ENCODE assay signal across 8 cellular contexts in genomic region chr5:159178978-159179377, GRCh38. TPM values are rescaled to one million over a fixed set of nuclear protein-coding genes. Genes with fewer than 3 reads are reported as not detected.
DNase-seq lines count a peak whose midpoint lies in the region; ATAC-seq and TF ChIP-seq lines count a peak whose summit lies in the region.

No MANE protein-coding gene starts in this region.

- no peak overlapping the region for H2BK5ac ChIP-seq in trophoblast cell (ENCODE audit: low read depth, low read length, poor library complexity)

- no peak overlapping the region for H3K4ac ChIP-seq in trophoblast cell (ENCODE audit: low read depth, low read length)

- H3K36me3 ChIP-seq in HCT116 (ENCODE audit: control insufficient read depth in 1 of 2, insufficient read depth in 2 of 2, low read length in 2 of 2) (no peaks in the 10 kb centered on the region), PC-9 (ENCODE audit: low read depth) (peaks cover 41% of the 10 kb centered on the region), trophoblast cell (ENCODE audit: control insufficient read depth in 1 of 2, insufficient read depth in 2 of 2, low read length in 2 of 2) (no peaks in the 10 kb centered on the region), WERI-Rb-1 (peaks cover 9% of the 10 kb centered on the region), Karpas-422 (ENCODE audit: insufficient read depth, low read length) (peaks cover 50% of the 10 kb centered on the region; the same call in 1 of the 2 replicates)

- no peaks in the 10 kb centered on the region for H3K79me1 ChIP-seq in trophoblast cell (ENCODE audit: low read length)

- H3F3A ChIP-seq in PC-9 (ENCODE audit: insufficient read depth, low read depth), result peaks cover 10% of the 10 kb centered on the region; the same call in 1 of the 2 replicates

- RAD21 ChIA-PET in HCT116 (lab: Charles Lee; ENCODE audit: low non-redundant PET in 1 of 2, low total read pairs in 2 of 2, uncharacterized antibody in 2 of 2, unreplicated experiment in 2 of 2), result no interaction called here

- no peak overlapping the region for H3K23ac ChIP-seq in trophoblast cell (ENCODE audit: low read length)

- TF ChIP-seq POLR2A in HCT116 (IDR thresholded peaks at IDR 0.05; ENCODE audit: borderline replicate concordance, extremely low read depth, insufficient read depth, insufficient read length), result no peak

- no peak overlapping the region for H3K18ac ChIP-seq in trophoblast cell (ENCODE audit: low read length)

- DNase-seq in GM10266 (ENCODE audit: extremely low spot score), result peak; percentile 8
- DNase-seq in HCT116 (ENCODE audit: low read depth, low spot score), result peak; percentile 75
- DNase-seq in PC-9, result peak; percentile 31 to 68
- peak; percentile 93 for DNase-seq in dedifferentiated amniotic fluid mesenchymal stem cell (ENCODE audit: extremely low spot score)
- peak; percentile 37 to 71 for DNase-seq in trophoblast cell
- no peak for DNase-seq in WERI-Rb-1
- no peak for DNase-seq in NCI-H1436 (lab: John Stamatoyannopoulos, UW)
- no peak for DNase-seq in Karpas-422

- no peak overlapping the region for H2BK120ac ChIP-seq in trophoblast cell (ENCODE audit: insufficient read depth, low read length, poor library complexity)

- TF ChIP-seq RAD21 in HCT116 (IDR thresholded peaks at IDR 0.05; ENCODE audit: low read depth), result 0 out of 2 replicates have a peak, but pooled peaks have one; percentile 9

- H3K9ac ChIP-seq in HCT116 (ENCODE audit: low read length) (peak overlapping the region; percentile 9; the same call in 1 of the 2 replicates), trophoblast cell (ENCODE audit: low read length) (no peak overlapping the region), Karpas-422 (ENCODE audit: low read length) (no peak overlapping the region)

- no peak overlapping the region for H2BK12ac ChIP-seq in trophoblast cell (ENCODE audit: low read length)

- H4K91ac ChIP-seq in trophoblast cell (ENCODE audit: low read depth, low read length), result no peak overlapping the region

- BruUV-seq in HCT116 (replicated peaks; lab: Mats Ljungman, UMichigan), result no TSS peak
- no TSS peak for BruUV-seq in PC-9 (replicated peaks; lab: Mats Ljungman, UMichigan)

- ATAC-seq in HCT116, result peak; percentile 79

- no peak overlapping the region for H3K4me3 ChIP-seq in HCT116 (replicated peaks in 1 of 2; ENCODE audit: low read depth in 1 of 2, low read length in 2 of 2)
- H3K4me3 ChIP-seq in PC-9, result no peak overlapping the region
- no peak overlapping the region for H3K4me3 ChIP-seq in trophoblast cell (ENCODE audit: low read depth, low read length)
- no peak overlapping the region for H3K4me3 ChIP-seq in WERI-Rb-1 (ENCODE audit: low read depth, low read length)
- no peak overlapping the region for H3K4me3 ChIP-seq in Karpas-422 (ENCODE audit: low read length)

- H4K8ac ChIP-seq in trophoblast cell (ENCODE audit: low read depth, low read length), result no peak overlapping the region

- H3K4me1 ChIP-seq in HCT116 (ENCODE audit: control insufficient read depth in 1 of 2, insufficient read depth in 2 of 2, low read length in 2 of 2) (peaks cover 0 to 18% of the 10 kb centered on the region in 2 experiments; a peak in 2 of 4 replicates), PC-9 (replicated peaks; ENCODE audit: insufficient read depth) (peaks cover 37% of the 10 kb centered on the region), trophoblast cell (ENCODE audit: control insufficient read depth in 1 of 2, insufficient read depth in 2 of 2, low read length in 2 of 2) (no peaks in the 10 kb centered on the region), Karpas-422 (ENCODE audit: low read length) (peaks cover 29% of the 10 kb centered on the region)

- H2AFZ ChIP-seq in HCT116 (ENCODE audit: low read depth, low read length, poor library complexity, severe bottlenecking), result no peak overlapping the region
- H2AFZ ChIP-seq in PC-9, result no peak overlapping the region
- H2AFZ ChIP-seq in trophoblast cell (ENCODE audit: insufficient read depth, low read length, poor library complexity), result no peak overlapping the region
- no peak overlapping the region for H2AFZ ChIP-seq in Karpas-422 (ENCODE audit: low read length)

- intact Hi-C loops in HCT116 (cut with micrococcal nuclease), result loop anchor here (5.0 kb wide), 1 partner anchor 83 kb away; the partner anchor contains the start of gene UBLCP1
- intact Hi-C loops in PC-9 (cut with micrococcal nuclease; ENCODE audit: unreplicated experiment), result loop anchor here (2.0 to 10.0 kb wide), 3 partner anchors 84 to 738 kb away; partner anchors contain the start of genes ADRA1B and UBLCP1

- H3K14ac ChIP-seq in trophoblast cell (ENCODE audit: low read length), result no peak overlapping the region

- H3K4me2 ChIP-seq in HCT116 (ENCODE audit: low read length), result peak overlapping the region; percentile 34; the same call in 1 of the 2 replicates
- no peak overlapping the region for H3K4me2 ChIP-seq in PC-9
- no peak overlapping the region for H3K4me2 ChIP-seq in trophoblast cell (ENCODE audit: low read length)
- no peak overlapping the region for H3K4me2 ChIP-seq in Karpas-422 (ENCODE audit: low read depth, low read length, poor library complexity, severe bottlenecking)

- H3K9me2 ChIP-seq in HCT116 (ENCODE audit: insufficient read depth) (no peaks in the 10 kb centered on the region), PC-9 (ENCODE audit: insufficient read depth) (no peaks in the 10 kb centered on the region), Karpas-422 (replicated peaks; ENCODE audit: insufficient read depth, low read length) (no peaks in the 10 kb centered on the region)

- WGBS in trophoblast cell (ENCODE audit: extremely low coverage, insufficient coverage, insufficient read length), result no CpG with 5 or more reads among the region's 2 CpGs

- POLR2A ChIA-PET in HCT116 (lab: Charles Lee) (no interaction called here), PC-9 (lab: Charles Lee; ENCODE audit: unreplicated experiment) (no interaction called here)

- no peak overlapping the region for H2AK5ac ChIP-seq in trophoblast cell (ENCODE audit: low read length)

- TF ChIP-seq CTCF in GM10266 (IDR thresholded peaks at IDR 0.05; ENCODE audit: control insufficient read depth, insufficient read depth, low read depth, missing control alignments), result no peak
- TF ChIP-seq CTCF in HCT116 (IDR thresholded peaks at IDR 0.05 in 2 of 3, conservative IDR thresholded peaks at IDR 0.05 in 1 of 3; ENCODE audit: borderline replicate concordance in 1 of 3, insufficient read depth in 1 of 3, low read depth in 2 of 3, low read length in 2 of 3), result no peak
- TF ChIP-seq CTCF in PC-9 (conservative IDR thresholded peaks at IDR 0.05), result no peak
- no peak for TF ChIP-seq CTCF in WERI-Rb-1 (IDR thresholded peaks at IDR 0.05; ENCODE audit: low read depth, low read length)

- no peaks in the 10 kb centered on the region for H3K27me3 ChIP-seq in HCT116 (ENCODE audit: insufficient read depth, low read length)
- H3K27me3 ChIP-seq in PC-9 (ENCODE audit: insufficient read depth, low read depth), result no peaks in the 10 kb centered on the region
- no peaks in the 10 kb centered on the region for H3K27me3 ChIP-seq in trophoblast cell (ENCODE audit: insufficient read depth, low read length)
- no peaks in the 10 kb centered on the region for H3K27me3 ChIP-seq in WERI-Rb-1 (ENCODE audit: insufficient read depth, low read depth, severe bottlenecking)
- no peaks in the 10 kb centered on the region for H3K27me3 ChIP-seq in Karpas-422 (ENCODE audit: low read length)

- H3K27ac ChIP-seq in HCT116 (ENCODE audit: low read depth, low read length), result no peak overlapping the region
- peak overlapping the region; percentile 38 for H3K27ac ChIP-seq in PC-9
- no peak overlapping the region for H3K27ac ChIP-seq in trophoblast cell (ENCODE audit: low read depth, low read length)
- H3K27ac ChIP-seq in WERI-Rb-1, result no peak overlapping the region
- H3K27ac ChIP-seq in Karpas-422 (ENCODE audit: low read length), result no peak overlapping the region

- no peaks in the 10 kb centered on the region for H3K9me3 ChIP-seq in HCT116 (ENCODE audit: control insufficient read depth in 1 of 2, insufficient read depth in 1 of 2, low read depth in 1 of 2, low read length in 2 of 2)
- no peaks in the 10 kb centered on the region for H3K9me3 ChIP-seq in PC-9 (ENCODE audit: insufficient read depth, low read depth)
- H3K9me3 ChIP-seq in trophoblast cell (ENCODE audit: insufficient read depth, low read depth, low read length), result no peaks in the 10 kb centered on the region
- H3K9me3 ChIP-seq in WERI-Rb-1 (ENCODE audit: severe bottlenecking), result no peaks in the 10 kb centered on the region
- no peaks in the 10 kb centered on the region for H3K9me3 ChIP-seq in Karpas-422 (ENCODE audit: low read length)

- H3K79me2 ChIP-seq in HCT116 (ENCODE audit: insufficient read depth, low read length) (peaks cover 43% of the 10 kb centered on the region), PC-9 (ENCODE audit: low read depth) (0 out of 2 replicates have a peak, but pooled peaks cover 3% of the 10 kb centered on the region), trophoblast cell (ENCODE audit: control insufficient read depth, insufficient read depth, low read length, poor library complexity) (no peaks in the 10 kb centered on the region), Karpas-422 (ENCODE audit: low read length) (peaks cover 91% of the 10 kb centered on the region)

- H4K12ac ChIP-seq in trophoblast cell (ENCODE audit: low read depth, low read length), result no peak overlapping the region

- H4K20me1 ChIP-seq in HCT116 (ENCODE audit: insufficient read depth), result peaks cover 2% of the 10 kb centered on the region; the same call in 1 of the 2 replicates
- H4K20me1 ChIP-seq in PC-9 (ENCODE audit: insufficient read depth), result no peaks in the 10 kb centered on the region
- no peaks in the 10 kb centered on the region for H4K20me1 ChIP-seq in Karpas-422 (ENCODE audit: insufficient read depth, low read depth, low read length)

- CTCF ChIA-PET in HCT116 (lab: Charles Lee), result no interaction called here
- CTCF ChIA-PET in PC-9 (lab: Charles Lee), result no interaction called here

TF ChIP-seq in HCT116, 20 proteins besides CTCF, POLR2A, EP300 and RAD21 (continues in another document):
- TF ChIP-seq FOSL1 (IDR thresholded peaks at IDR 0.05; ENCODE audit: low read depth) (peak; percentile 65), SP1 (IDR thresholded peaks at IDR 0.05; ENCODE audit: low read depth) (peak; percentile 60), JUND (IDR thresholded peaks at IDR 0.05) (peak; percentile 59), CBX3 (IDR thresholded peaks at IDR 0.05; ENCODE audit: low read depth) (peak; percentile 55; the same call in 1 of the 2 replicates), SIN3A (IDR thresholded peaks at IDR 0.05; ENCODE audit: low read depth) (peak; percentile 52; the same call in 1 of the 2 replicates), SRF (IDR thresholded peaks at IDR 0.05; ENCODE audit: low read depth) (0 out of 2 replicates have a peak, but pooled peaks have one; percentile 13)
- TF ChIP-seq, protein P1, sequence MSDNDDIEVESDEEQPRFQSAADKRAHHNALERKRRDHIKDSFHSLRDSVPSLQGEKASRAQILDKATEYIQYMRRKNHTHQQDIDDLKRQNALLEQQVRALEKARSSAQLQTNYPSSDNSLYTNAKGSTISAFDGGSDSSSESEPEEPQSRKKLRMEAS (IDR thresholded peaks at IDR 0.05), result peak; percentile 44; the same call in 1 of the 2 replicates

RNA-seq across cellular contexts. Expression of gene RNF145, which starts 30.4 kb away (rescaled TPM):
- total RNA-seq in HCT116 (2021; ENCODE audit: unreplicated experiment) (60.6 TPM), PC-9 (2021) (48.2 and 54.5 TPM in 2 replicates)
- polyA plus RNA-seq in HCT116 (2012), result 37.3 and 38.5 TPM in 2 replicates
- polyA plus RNA-seq in trophoblast cell (2013), result 37.7 and 40.3 TPM in 2 replicates
- 68.7 and 113 TPM in 2 replicates for total RNA-seq in Karpas-422 (2014; rRNA removed; shearing (Covaris generic); ENCODE audit: low replicate concordance)

Comparison
In these comparisons a context has a peak if more than half of its experiments do, and no peak if none do; other contexts are left out.
1. DNase-seq: peak in GM10266 (single experiment), HCT116 (single experiment), PC-9 (2 of 2), dedifferentiated amniotic fluid mesenchymal stem cell (single experiment) and trophoblast cell (2 of 2); none in WERI-Rb-1 (single experiment), NCI-H1436 (single experiment) and Karpas-422 (single experiment).